ENCODE assay signal across 3 cellular contexts in the genomic region with DNA sequence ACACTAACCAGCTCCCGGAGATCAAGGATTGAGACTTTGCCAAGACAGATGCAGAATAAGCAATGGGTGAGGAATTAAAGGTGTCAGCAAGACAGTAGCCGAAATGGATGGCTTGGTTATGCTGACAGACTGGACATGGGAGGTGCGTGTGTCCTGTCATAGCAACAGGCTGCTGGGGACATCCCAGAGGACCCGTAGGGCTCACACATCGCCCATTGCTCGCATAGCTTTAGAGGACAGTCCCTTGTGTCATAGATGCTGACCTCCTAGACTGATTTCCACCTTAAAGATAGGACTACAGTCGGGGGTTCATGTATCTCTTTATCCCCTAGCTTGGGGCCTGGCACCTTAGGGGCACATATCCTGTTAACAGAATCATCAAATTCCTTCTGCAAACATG.
A peak's percentile ranks its signal among the peaks of the same experiment; 100 is the strongest.
TF ChIP-seq lines count a peak whose summit lies in the region.

No MANE protein-coding gene starts in this region.

TF ChIP-seq in GM23338, 12 proteins besides CTCF, POLR2A, EP300 and RAD21 (continues in another document):
- no peak for TF ChIP-seq ETS1 (IDR thresholded peaks at IDR 0.05)
- no peak for TF ChIP-seq ZNF114 (CRISPR knock-in tag; IDR thresholded peaks at IDR 0.05)
- TF ChIP-seq POLR2AphosphoS5 (IDR thresholded peaks at IDR 0.05; ENCODE audit: low read depth) = no peak
- TF ChIP-seq CREB1 (CRISPR knock-in tag; IDR thresholded peaks at IDR 0.05; ENCODE audit: low read depth) = no peak
- TF ChIP-seq EZH2phosphoT487 (IDR thresholded peaks at IDR 0.05; ENCODE audit: unreplicated experiment) = no peak
- TF ChIP-seq EZH2 (IDR thresholded peaks at IDR 0.05; ENCODE audit: low read depth, unreplicated experiment) = no peak

TF ChIP-seq in K562, 482 proteins besides CTCF, POLR2A, EP300 and RAD21:
- TF ChIP-seq ZNF354B (CRISPR knock-in tag; IDR thresholded peaks at IDR 0.05) (no peak), POLR2AphosphoS5 (IDR thresholded peaks at IDR 0.05; ENCODE audit: control insufficient read depth, insufficient read depth, low read depth, low read length) (0 out of 2 replicates have a peak, but pooled peaks have one; percentile 30)
- TF ChIP-seq, protein P1, sequence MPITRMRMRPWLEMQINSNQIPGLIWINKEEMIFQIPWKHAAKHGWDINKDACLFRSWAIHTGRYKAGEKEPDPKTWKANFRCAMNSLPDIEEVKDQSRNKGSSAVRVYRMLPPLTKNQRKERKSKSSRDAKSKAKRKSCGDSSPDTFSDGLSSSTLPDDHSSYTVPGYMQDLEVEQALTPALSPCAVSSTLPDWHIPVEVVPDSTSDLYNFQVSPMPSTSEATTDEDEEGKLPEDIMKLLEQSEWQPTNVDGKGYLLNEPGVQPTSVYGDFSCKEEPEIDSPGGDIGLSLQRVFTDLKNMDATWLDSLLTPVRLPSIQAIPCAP (CRISPR knock-in tag; IDR thresholded peaks at IDR 0.05; ENCODE audit: borderline replicate concordance) = no peak

TF ChIP-seq in HepG2, 621 proteins besides CTCF, POLR2A, EP300 and RAD21:
- TF ChIP-seq SNAPC2 (CRISPR knock-in tag; IDR thresholded peaks at IDR 0.05) = no peak
- no peak for TF ChIP-seq EZH2 (conservative IDR thresholded peaks at IDR 0.05; ENCODE audit: low read depth, low read length)
- TF ChIP-seq BRF2 (CRISPR knock-in tag; IDR thresholded peaks at IDR 0.05) = no peak
- TF ChIP-seq ZBTB39 (CRISPR knock-in tag; IDR thresholded peaks at IDR 0.05) = no peak
- TF ChIP-seq MTERF4 (CRISPR knock-in tag; IDR thresholded peaks at IDR 0.05) = no peak
- TF ChIP-seq, protein P1 (CRISPR knock-in tag; IDR thresholded peaks at IDR 0.05; ENCODE audit: low read depth) = no peak
- no peak for TF ChIP-seq ZNF619 (CRISPR knock-in tag; IDR thresholded peaks at IDR 0.05)
- no peak for TF ChIP-seq ZSCAN30 (CRISPR knock-in tag; IDR thresholded peaks at IDR 0.05)
- TF ChIP-seq ZKSCAN1 (IDR thresholded peaks at IDR 0.05; ENCODE audit: low read length) = no peak
- TF ChIP-seq BHLHE40 (IDR thresholded peaks at IDR 0.05; ENCODE audit: low read length) = no peak
- TF ChIP-seq HOXA5 (CRISPR knock-in tag; IDR thresholded peaks at IDR 0.05) = no peak
- no peak for TF ChIP-seq RFX3 (CRISPR knock-in tag; IDR thresholded peaks at IDR 0.05)
- no peak for TF ChIP-seq GATAD1 (CRISPR knock-in tag; IDR thresholded peaks at IDR 0.05)
- TF ChIP-seq MXI1 (IDR thresholded peaks at IDR 0.05; ENCODE audit: borderline replicate concordance, low read depth, low read length) = no peak
- TF ChIP-seq CHCHD3 (CRISPR knock-in tag; IDR thresholded peaks at IDR 0.05) = no peak
- TF ChIP-seq, protein P2, sequence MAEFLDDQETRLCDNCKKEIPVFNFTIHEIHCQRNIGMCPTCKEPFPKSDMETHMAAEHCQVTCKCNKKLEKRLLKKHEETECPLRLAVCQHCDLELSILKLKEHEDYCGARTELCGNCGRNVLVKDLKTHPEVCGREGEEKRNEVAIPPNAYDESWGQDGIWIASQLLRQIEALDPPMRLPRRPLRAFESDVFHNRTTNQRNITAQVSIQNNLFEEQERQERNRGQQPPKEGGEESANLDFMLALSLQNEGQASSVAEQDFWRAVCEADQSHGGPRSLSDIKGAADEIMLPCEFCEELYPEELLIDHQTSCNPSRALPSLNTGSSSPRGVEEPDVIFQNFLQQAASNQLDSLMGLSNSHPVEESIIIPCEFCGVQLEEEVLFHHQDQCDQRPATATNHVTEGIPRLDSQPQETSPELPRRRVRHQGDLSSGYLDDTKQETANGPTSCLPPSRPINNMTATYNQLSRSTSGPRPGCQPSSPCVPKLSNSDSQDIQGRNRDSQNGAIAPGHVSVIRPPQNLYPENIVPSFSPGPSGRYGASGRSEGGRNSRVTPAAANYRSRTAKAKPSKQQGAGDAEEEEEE (CRISPR knock-in tag; IDR thresholded peaks at IDR 0.05; ENCODE audit: borderline replicate concordance) = no peak
- no peak for TF ChIP-seq REPIN1 (CRISPR knock-in tag; IDR thresholded peaks at IDR 0.05; ENCODE audit: borderline replicate concordance, low read depth)
